In the genomic region with DNA sequence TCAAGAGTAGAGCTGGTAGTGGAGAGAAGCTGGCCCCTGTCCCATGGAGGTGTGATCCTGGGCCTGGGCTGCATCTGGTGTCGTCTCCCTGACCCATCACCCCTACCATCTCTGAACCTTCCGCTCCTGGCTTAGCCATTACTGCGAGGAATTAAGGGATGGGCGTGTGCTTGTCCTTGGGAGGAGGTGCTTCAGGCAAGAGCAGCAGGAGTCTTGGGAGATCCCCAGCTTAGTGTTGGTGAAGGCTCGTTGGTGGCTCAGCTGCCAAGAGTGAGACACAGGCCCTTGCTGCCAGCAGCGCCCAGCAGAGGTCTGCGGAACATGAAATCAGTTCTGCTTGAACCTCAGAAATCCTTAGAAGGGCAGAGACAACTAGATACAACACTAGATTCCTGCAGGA, we compare ENCODE assay signal across 26 cellular contexts. TPM values are rescaled to one million over a fixed set of nuclear protein-coding genes. Genes with fewer than 3 reads are reported as not detected.
"Had no signal": no experiment of that assay in that cellular context is flagged by ENCODE, and none has a peak within 500 bp of the region (broad histone marks: within the 10 kb centered on the region; RNA-seq: fewer than 3 reads in every experiment).

No MANE protein-coding gene starts in this region.

- H3K27me3 Mint-ChIP-seq: activated T-cell treated with anti-CD3 and anti-CD28 coated beads, Interleukin-2, amount 50 U/mL, for 24 hours had no signal

- H3K4me3 Mint-ChIP-seq: activated CD4-positive, alpha-beta memory T cell treated with anti-CD3 and anti-CD28 coated beads, Interleukin-2, amount 10 ng/mL, durations not matched to agents 7 days and 5 days; activated CD4-positive, alpha-beta T cell treated with anti-CD3 and anti-CD28 coated beads, Interleukin-2, amount 10 ng/mL, durations not matched to agents 7 days and 5 days; activated naive CD8-positive, alpha-beta T cell treated with anti-CD3 and anti-CD28 coated beads, Interleukin-2, amount 50 U/mL, for 24 hours; activated T-cell treated with anti-CD3 and anti-CD28 coated beads, Interleukin-2, amount 50 U/mL, for 24 hours; naive thymus-derived CD4-positive, alpha-beta T cell had no signal

- H3K9me3 Mint-ChIP-seq: activated CD4-positive, alpha-beta memory T cell treated with anti-CD3 and anti-CD28 coated beads, Interleukin-2, amount 10 ng/mL, durations not matched to agents 7 days and 5 days; activated CD4-positive, alpha-beta T cell treated with anti-CD3 and anti-CD28 coated beads, Interleukin-2, amount 10 ng/mL, durations not matched to agents 7 days and 5 days; activated naive CD8-positive, alpha-beta T cell treated with anti-CD3 and anti-CD28 coated beads, Interleukin-2, amount 50 U/mL, for 24 hours; activated T-cell treated with anti-CD3 and anti-CD28 coated beads, Interleukin-2, amount 50 U/mL, for 24 hours; naive thymus-derived CD4-positive, alpha-beta T cell had no signal

- H3K27ac ChIP-seq: breast epithelium, esophagus muscularis mucosa, spleen, suprapubic skin, tibial artery, upper lobe of right lung had no signal

- H3K9me3 ChIP-seq: breast epithelium, esophagus muscularis mucosa, spleen, suprapubic skin, tibial artery, upper lobe of right lung had no signal

- DNase-seq: activated CD4-positive, alpha-beta memory T cell treated with anti-CD3 and anti-CD28 coated beads, Interleukin-2, amount 10 ng/mL, durations not matched to agents 7 days and 5 days; activated CD4-positive, alpha-beta T cell treated with anti-CD3 and anti-CD28 coated beads for 1 hour; activated CD4-positive, alpha-beta T cell treated with anti-CD3 and anti-CD28 coated beads, Interleukin-2, amount 10 ng/mL, durations not matched to agents 7 days and 5 days; activated CD8-positive, alpha-beta memory T cell treated with anti-CD3 and anti-CD28 coated beads, Interleukin-2, amount 50 U/mL, for 48 hours; activated gamma-delta T cell treated with Interleukin-2 at 50 U/mL for 16 hours; activated naive CD4-positive, alpha-beta T cell treated with anti-CD3 and anti-CD28 coated beads, Interleukin-2, amount 50 U/mL, for 16 hours; activated naive CD8-positive, alpha-beta T cell treated with anti-CD3 and anti-CD28 coated beads, Interleukin-2, amount 50 U/mL, for 24 hours; activated T-cell treated with anti-CD3 and anti-CD28 coated beads, Interleukin-2, amount 50 U/mL, for 24 hours; amygdala; central memory CD4-positive, alpha-beta T cell; dermis blood vessel endothelial cell; effector CD8-positive, alpha-beta T cell; foreskin melanocyte; kidney; left colon; midbrain; naive thymus-derived CD4-positive, alpha-beta T cell; spleen; stimulated activated naive CD4-positive, alpha-beta T cell; T-helper 9 cell; tibial artery; upper lobe of right lung had no signal

- H3K4me1 Mint-ChIP-seq: activated CD4-positive, alpha-beta memory T cell treated with anti-CD3 and anti-CD28 coated beads, Interleukin-2, amount 10 ng/mL, durations not matched to agents 7 days and 5 days; activated CD4-positive, alpha-beta T cell treated with anti-CD3 and anti-CD28 coated beads, Interleukin-2, amount 10 ng/mL, durations not matched to agents 7 days and 5 days; activated naive CD8-positive, alpha-beta T cell treated with anti-CD3 and anti-CD28 coated beads, Interleukin-2, amount 50 U/mL, for 24 hours; naive thymus-derived CD4-positive, alpha-beta T cell had no signal

- H3K4me1 ChIP-seq: breast epithelium, spleen, tibial artery, upper lobe of right lung had no signal

- H3K27ac Mint-ChIP-seq: activated CD4-positive, alpha-beta memory T cell treated with anti-CD3 and anti-CD28 coated beads, Interleukin-2, amount 10 ng/mL, durations not matched to agents 7 days and 5 days; activated CD4-positive, alpha-beta T cell treated with anti-CD3 and anti-CD28 coated beads, Interleukin-2, amount 10 ng/mL, durations not matched to agents 7 days and 5 days; activated naive CD8-positive, alpha-beta T cell treated with anti-CD3 and anti-CD28 coated beads, Interleukin-2, amount 50 U/mL, for 24 hours; activated T-cell treated with anti-CD3 and anti-CD28 coated beads, Interleukin-2, amount 50 U/mL, for 24 hours; naive thymus-derived CD4-positive, alpha-beta T cell had no signal

- H3K36me3 Mint-ChIP-seq: naive thymus-derived CD4-positive, alpha-beta T cell had no signal

- H3K36me3 ChIP-seq: breast epithelium, esophagus muscularis mucosa, spleen, suprapubic skin, tibial artery, upper lobe of right lung had no signal

- H3K4me3 ChIP-seq: breast epithelium, esophagus muscularis mucosa, spleen, suprapubic skin, tibial artery, upper lobe of right lung had no signal

- ATAC-seq: activated naive CD8-positive, alpha-beta T cell treated with anti-CD3 and anti-CD28 coated beads, Interleukin-2, amount 50 U/mL, for 24 hours; left colon; naive thymus-derived CD4-positive, alpha-beta T cell; right cardiac atrium; upper lobe of right lung had no signal

- H3K27me3 ChIP-seq: breast epithelium, upper lobe of right lung had no signal

RNA-seq across cellular contexts. Expression of a gene that starts 59.9 kb away (rescaled TPM):
- total RNA-seq: activated CD4-positive, alpha-beta memory T cell treated with anti-CD3 and anti-CD28 coated beads, Interleukin-2, amount 10 ng/mL, durations not matched to agents 7 days and 5 days had no signal
